In the genomic region with DNA sequence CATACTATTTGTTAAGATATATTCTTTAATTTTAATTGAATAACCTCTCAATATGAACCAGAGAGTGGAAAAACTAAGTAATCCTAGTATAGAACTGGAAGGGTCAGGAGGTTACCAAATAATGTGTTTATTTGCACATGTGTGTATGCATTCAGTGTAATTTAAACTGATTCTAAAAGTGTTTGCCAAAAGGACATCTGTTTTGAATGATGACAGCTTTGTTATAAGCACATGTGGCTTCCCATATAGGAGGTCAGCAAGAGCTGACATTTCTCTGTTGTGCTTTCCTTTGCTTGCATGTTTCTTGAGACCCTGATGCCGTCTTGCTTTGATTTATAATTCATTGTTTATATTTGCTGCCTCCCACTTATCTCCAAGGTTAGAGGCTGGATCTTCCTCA, we compare ENCODE assay signal across 1 cellular context.
TF ChIP-seq lines count a peak whose summit lies in the region.

No MANE protein-coding gene starts in this region.

TF ChIP-seq in SK-N-SH, 30 proteins besides CTCF, POLR2A, EP300 and RAD21 (continued from another document):
- TF ChIP-seq, protein P1, sequence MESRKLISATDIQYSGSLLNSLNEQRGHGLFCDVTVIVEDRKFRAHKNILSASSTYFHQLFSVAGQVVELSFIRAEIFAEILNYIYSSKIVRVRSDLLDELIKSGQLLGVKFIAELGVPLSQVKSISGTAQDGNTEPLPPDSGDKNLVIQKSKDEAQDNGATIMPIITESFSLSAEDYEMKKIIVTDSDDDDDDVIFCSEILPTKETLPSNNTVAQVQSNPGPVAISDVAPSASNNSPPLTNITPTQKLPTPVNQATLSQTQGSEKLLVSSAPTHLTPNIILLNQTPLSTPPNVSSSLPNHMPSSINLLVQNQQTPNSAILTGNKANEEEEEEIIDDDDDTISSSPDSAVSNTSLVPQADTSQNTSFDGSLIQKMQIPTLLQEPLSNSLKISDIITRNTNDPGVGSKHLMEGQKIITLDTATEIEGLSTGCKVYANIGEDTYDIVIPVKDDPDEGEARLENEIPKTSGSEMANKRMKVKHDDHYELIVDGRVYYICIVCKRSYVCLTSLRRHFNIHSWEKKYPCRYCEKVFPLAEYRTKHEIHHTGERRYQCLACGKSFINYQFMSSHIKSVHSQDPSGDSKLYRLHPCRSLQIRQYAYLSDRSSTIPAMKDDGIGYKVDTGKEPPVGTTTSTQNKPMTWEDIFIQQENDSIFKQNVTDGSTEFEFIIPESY (IDR thresholded peaks at IDR 0.05; ENCODE audit: borderline replicate concordance, low read depth) = no peak
- TF ChIP-seq NRF1 (IDR thresholded peaks at IDR 0.05; ENCODE audit: low read depth, low read length) = no peak
- no peak for TF ChIP-seq CHD2 (IDR thresholded peaks at IDR 0.05; ENCODE audit: low read length, partially characterized antibody)
- no peak for TF ChIP-seq TAF1 (IDR thresholded peaks at IDR 0.05; ENCODE audit: borderline replicate concordance, low read depth, low read length)
- TF ChIP-seq MEF2A (IDR thresholded peaks at IDR 0.05; ENCODE audit: borderline replicate concordance, low read depth) = no peak
- TF ChIP-seq ELF1 (IDR thresholded peaks at IDR 0.05) = no peak
- TF ChIP-seq, protein P2, sequence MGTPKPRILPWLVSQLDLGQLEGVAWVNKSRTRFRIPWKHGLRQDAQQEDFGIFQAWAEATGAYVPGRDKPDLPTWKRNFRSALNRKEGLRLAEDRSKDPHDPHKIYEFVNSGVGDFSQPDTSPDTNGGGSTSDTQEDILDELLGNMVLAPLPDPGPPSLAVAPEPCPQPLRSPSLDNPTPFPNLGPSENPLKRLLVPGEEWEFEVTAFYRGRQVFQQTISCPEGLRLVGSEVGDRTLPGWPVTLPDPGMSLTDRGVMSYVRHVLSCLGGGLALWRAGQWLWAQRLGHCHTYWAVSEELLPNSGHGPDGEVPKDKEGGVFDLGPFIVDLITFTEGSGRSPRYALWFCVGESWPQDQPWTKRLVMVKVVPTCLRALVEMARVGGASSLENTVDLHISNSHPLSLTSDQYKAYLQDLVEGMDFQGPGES (IDR thresholded peaks at IDR 0.05; ENCODE audit: low read depth, low read length) = no peak
- TF ChIP-seq MXI1 (IDR thresholded peaks at IDR 0.05; ENCODE audit: low read depth, low read length) = no peak; the same call in 1 of the 2 replicates
- no peak for TF ChIP-seq RFX5 (IDR thresholded peaks at IDR 0.05; ENCODE audit: low read length)
- TF ChIP-seq GABPA (IDR thresholded peaks at IDR 0.05; ENCODE audit: low read depth) = no peak
- no peak for TF ChIP-seq FOXM1 (IDR thresholded peaks at IDR 0.05; ENCODE audit: low read depth)
- TF ChIP-seq YY1 (IDR thresholded peaks at IDR 0.05; ENCODE audit: low read depth) = no peak
- no peak for TF ChIP-seq SIN3A (IDR thresholded peaks at IDR 0.05; ENCODE audit: borderline replicate concordance, low read depth, low read length)
- no peak for TF ChIP-seq RXRA (IDR thresholded peaks at IDR 0.05; ENCODE audit: borderline replicate concordance, low read depth)
